In genomic region chr16:30652005-30652296, GRCh38 we compare ENCODE assay signal across 8 cellular contexts. TPM values are rescaled to one million over a fixed set of nuclear protein-coding genes. Genes with fewer than 3 reads are reported as not detected.
DNase-seq lines count a peak whose midpoint lies in the region; ATAC-seq and TF ChIP-seq lines count a peak whose summit lies in the region.

No MANE protein-coding gene starts in this region.

- H3K4me3 Mint-ChIP-seq in T-cell, result peak overlapping the region; percentile 78 to 92 (median 82)

- H3K4me1 Mint-ChIP-seq in T-cell, result peaks cover 36 to 37% (median 37%) of the 10 kb centered on the region in 3 donors

- ATAC-seq in T-cell (replicated peaks in 1 of 4), result no peak
- ATAC-seq in HG02798 (IDR thresholded peaks at IDR 0.05; ENCODE audit: poor library complexity, unreplicated experiment), result no peak
- no peak for ATAC-seq in GM19328 (IDR thresholded peaks at IDR 0.05; ENCODE audit: unreplicated experiment)

- peak overlapping the region; percentile 80 to 81 for H3K27ac Mint-ChIP-seq in T-cell

- H3K9me3 Mint-ChIP-seq in T-cell, result no peaks in the 10 kb centered on the region

- H3K27me3 Mint-ChIP-seq in T-cell, result no peaks in the 10 kb centered on the region

- CTCF ChIA-PET in T-cell (lab: Charles Lee), result no interaction called here

- TF ChIP-seq CTCF in GM12864 (IDR thresholded peaks at IDR 0.05; ENCODE audit: low read depth, low read length, missing control alignments), result no peak
- TF ChIP-seq CTCF in fibroblast of mammary gland (conservative IDR thresholded peaks at IDR 0.05; ENCODE audit: control insufficient read depth, insufficient read depth, low read depth, low read length), result no peak
- no peak for TF ChIP-seq CTCF in retinal pigment epithelial cell (conservative IDR thresholded peaks at IDR 0.05; ENCODE audit: low read depth, low read length)

- H3K4me3 ChIP-seq in GM12864 (ENCODE audit: low read depth, low read length), result peak overlapping the region; percentile 70
- peak overlapping the region; percentile 90 for H3K4me3 ChIP-seq in fibroblast of mammary gland (ENCODE audit: control insufficient read depth, low read depth, low read length)
- peak overlapping the region; percentile 93 for H3K4me3 ChIP-seq in retinal pigment epithelial cell (ENCODE audit: low read length)

- DNase-seq in GM12864 (ENCODE audit: low read depth), result no peak
- DNase-seq in T-cell, result no peak
- DNase-seq in fibroblast of mammary gland (ENCODE audit: low read depth), result no peak
- DNase-seq in retinal pigment epithelial cell (ENCODE audit: low read depth), result no peak
- no peak for DNase-seq in NCI-H1694 treated with DMSO at 0.1 percent for 48 hours (lab: John Stamatoyannopoulos, UW)
- no peak for DNase-seq in AG08396 (ENCODE audit: low spot score)

- POLR2A ChIA-PET in T-cell (lab: Charles Lee), result no interaction called here

- peaks cover 22% of the 10 kb centered on the region for H3K36me3 Mint-ChIP-seq in T-cell

RNA-seq across cellular contexts. Expression of gene PRR14, which starts 1.2 kb away (rescaled TPM):
- 100 to 1,000 TPM in 2 of 5 donors, 10 to 100 TPM in 3; 57.9 to 121 (median 89.6) TPM for total RNA-seq in T-cell

RNA-seq across cellular contexts. Expression of gene FBRS, which starts 6.3 kb away (rescaled TPM):
- 100 to 1,000 TPM; 159 to 186 (median 167) TPM for total RNA-seq in T-cell

RNA-seq across cellular contexts. Expression of gene ZNF689, which starts 41.8 kb away (rescaled TPM):
- 10 to 100 TPM; 11.0 to 13.7 (median 12.4) TPM for total RNA-seq in T-cell

RNA-seq across cellular contexts. Expression of gene SRCAP, which starts 47.0 kb away (rescaled TPM):
- 100 to 1,000 TPM in 3 of 5 donors, 10 to 100 TPM in 2; 82.8 to 124 (median 114) TPM for total RNA-seq in T-cell
